1 cellular context compared by ENCODE assay signal in the genomic region with DNA sequence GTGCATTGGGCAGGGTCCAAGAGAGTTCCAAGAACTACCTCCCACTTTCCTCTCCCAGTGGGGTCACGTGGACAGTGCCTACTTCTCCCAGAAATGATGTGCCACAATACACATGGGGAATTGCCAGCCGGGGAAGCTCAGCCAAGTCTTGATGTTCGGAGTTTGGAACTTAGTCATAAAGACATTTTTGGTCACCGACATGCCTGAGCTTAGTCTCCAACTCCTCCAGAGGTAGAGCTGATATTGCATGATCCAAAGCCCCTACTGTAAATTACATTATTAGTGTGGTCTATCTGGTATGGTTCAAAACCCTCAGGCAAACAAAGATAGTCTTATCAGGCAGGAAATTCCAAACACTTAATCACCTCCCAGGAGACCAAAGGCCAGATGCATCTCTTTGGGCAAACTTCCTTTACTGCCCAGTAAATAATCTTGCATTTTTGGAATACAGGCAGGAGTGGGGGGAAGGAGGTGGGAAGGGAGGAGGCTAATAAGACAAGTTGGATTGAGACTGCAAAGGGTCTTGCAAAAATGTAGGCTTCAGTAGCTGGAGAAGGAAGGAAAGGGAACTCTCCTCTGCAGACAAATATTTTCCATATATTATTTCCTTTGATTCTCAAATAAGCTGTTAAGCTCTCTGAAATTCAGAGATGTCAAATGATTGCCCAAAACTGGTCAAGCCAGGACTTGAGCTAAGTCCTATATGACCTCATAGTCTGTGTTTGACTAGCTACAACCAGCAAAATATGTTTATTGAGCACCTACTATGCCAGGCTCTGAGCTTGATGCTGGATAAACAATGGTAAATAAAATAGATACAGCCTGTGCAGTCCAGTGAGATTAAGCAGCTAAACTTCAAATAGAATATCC.
TF ChIP-seq lines count a peak whose summit lies in the region.

No MANE protein-coding gene starts in this region.

TF ChIP-seq in GM23338, 12 proteins besides CTCF, POLR2A, EP300 and RAD21 (continued from another document):
- TF ChIP-seq, protein P1, sequence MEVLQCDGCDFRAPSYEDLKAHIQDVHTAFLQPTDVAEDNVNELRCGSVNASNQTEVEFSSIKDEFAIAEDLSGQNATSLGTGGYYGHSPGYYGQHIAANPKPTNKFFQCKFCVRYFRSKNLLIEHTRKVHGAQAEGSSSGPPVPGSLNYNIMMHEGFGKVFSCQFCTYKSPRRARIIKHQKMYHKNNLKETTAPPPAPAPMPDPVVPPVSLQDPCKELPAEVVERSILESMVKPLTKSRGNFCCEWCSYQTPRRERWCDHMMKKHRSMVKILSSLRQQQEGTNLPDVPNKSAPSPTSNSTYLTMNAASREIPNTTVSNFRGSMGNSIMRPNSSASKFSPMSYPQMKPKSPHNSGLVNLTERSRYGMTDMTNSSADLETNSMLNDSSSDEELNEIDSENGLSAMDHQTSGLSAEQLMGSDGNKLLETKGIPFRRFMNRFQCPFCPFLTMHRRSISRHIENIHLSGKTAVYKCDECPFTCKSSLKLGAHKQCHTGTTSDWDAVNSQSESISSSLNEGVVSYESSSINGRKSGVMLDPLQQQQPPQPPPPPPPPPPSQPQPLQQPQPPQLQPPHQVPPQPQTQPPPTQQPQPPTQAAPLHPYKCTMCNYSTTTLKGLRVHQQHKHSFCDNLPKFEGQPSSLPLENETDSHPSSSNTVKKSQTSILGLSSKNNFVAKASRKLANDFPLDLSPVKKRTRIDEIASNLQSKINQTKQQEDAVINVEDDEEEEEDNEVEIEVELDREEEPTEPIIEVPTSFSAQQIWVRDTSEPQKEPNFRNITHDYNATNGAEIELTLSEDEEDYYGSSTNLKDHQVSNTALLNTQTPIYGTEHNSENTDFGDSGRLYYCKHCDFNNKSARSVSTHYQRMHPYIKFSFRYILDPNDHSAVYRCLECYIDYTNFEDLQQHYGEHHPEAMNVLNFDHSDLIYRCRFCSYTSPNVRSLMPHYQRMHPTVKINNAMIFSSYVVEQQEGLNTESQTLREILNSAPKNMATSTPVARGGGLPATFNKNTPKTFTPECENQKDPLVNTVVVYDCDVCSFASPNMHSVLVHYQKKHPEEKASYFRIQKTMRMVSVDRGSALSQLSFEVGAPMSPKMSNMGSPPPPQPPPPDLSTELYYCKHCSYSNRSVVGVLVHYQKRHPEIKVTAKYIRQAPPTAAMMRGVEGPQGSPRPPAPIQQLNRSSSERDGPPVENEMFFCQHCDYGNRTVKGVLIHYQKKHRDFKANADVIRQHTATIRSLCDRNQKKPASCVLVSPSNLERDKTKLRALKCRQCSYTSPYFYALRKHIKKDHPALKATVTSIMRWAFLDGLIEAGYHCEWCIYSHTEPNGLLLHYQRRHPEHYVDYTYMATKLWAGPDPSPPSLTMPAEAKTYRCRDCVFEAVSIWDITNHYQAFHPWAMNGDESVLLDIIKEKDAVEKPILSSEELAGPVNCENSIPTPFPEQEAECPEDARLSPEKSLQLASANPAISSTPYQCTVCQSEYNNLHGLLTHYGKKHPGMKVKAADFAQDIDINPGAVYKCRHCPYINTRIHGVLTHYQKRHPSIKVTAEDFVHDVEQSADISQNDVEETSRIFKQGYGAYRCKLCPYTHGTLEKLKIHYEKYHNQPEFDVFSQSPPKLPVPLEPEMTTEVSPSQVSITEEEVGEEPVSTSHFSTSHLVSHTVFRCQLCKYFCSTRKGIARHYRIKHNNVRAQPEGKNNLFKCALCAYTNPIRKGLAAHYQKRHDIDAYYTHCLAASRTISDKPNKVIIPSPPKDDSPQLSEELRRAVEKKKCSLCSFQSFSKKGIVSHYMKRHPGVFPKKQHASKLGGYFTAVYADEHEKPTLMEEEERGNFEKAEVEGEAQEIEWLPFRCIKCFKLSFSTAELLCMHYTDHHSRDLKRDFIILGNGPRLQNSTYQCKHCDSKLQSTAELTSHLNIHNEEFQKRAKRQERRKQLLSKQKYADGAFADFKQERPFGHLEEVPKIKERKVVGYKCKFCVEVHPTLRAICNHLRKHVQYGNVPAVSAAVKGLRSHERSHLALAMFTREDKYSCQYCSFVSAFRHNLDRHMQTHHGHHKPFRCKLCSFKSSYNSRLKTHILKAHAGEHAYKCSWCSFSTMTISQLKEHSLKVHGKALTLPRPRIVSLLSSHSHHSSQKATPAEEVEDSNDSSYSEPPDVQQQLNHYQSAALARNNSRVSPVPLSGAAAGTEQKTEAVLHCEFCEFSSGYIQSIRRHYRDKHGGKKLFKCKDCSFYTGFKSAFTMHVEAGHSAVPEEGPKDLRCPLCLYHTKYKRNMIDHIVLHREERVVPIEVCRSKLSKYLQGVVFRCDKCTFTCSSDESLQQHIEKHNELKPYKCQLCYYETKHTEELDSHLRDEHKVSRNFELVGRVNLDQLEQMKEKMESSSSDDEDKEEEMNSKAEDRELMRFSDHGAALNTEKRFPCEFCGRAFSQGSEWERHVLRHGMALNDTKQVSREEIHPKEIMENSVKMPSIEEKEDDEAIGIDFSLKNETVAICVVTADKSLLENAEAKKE (CRISPR knock-in tag; IDR thresholded peaks at IDR 0.05), result no peak
TF ChIP-seq in GM23338: peak in this region for 0.
